8 cellular contexts compared by ENCODE assay signal in the genomic region with DNA sequence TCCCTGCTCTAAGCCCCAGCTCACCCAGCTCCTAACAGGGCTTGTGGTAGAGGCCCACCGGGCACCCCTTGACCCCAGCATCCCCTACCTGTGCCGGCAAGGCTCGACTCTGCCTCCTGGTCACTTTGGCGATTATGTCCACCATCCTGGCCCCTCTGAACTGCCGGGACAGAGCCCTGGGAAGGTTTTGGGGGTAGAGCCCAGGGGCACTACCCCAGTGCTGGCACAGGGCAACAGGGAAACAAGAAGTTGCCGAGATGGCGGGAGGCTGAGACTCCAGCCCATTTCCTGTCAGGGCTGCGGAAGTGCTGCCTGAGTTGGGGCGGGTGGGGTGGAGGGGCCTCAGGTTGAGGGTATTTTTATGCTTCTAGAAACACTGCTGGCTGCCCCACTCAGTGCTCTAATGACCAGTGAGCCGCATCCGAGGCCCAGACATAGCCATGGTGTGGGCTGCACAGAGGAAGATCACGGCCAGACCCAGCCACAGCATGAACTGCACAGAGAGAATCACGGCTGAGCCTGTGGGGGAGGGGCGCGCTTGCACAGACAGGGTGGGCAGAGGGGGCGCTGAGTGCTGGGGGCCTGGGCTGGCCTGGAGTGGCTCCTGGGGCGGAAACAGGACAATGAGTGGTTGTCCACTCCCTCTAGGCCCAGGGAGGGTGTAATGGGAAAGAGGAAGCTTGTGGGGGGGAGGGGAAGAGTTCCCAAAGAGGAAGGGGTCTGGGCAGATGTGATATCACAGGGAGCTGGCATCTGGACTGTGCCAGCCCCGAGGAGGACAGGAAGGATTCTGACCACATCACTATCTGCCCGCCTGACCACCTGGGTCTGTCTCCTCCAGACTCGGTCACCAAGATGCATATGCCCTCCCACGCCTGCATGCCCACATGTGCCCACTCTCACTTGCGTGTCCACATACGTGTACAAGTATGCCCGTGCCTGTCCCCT. TPM values are rescaled to one million over a fixed set of nuclear protein-coding genes. Genes with fewer than 3 reads are reported as not detected.
DNase-seq lines count a peak whose midpoint lies in the region; ATAC-seq and TF ChIP-seq lines count a peak whose summit lies in the region.
"Had no signal": no experiment of that assay in that cellular context is flagged by ENCODE, and none has a peak within 500 bp of the region (broad histone marks: within the 10 kb centered on the region; RNA-seq: fewer than 3 reads in every experiment).

No MANE protein-coding gene starts in this region.

- H3K4me1 ChIP-seq in esophagus squamous epithelium = peaks cover 33 to 97% (median 36%) of the 10 kb centered on the region in 3 donors

- H3K27me3 ChIP-seq in esophagus squamous epithelium = no peaks in the 10 kb centered on the region

- TF ChIP-seq POLR2A in esophagus squamous epithelium (IDR thresholded peaks at IDR 0.05) = no peak

- no peaks in the 10 kb centered on the region for H3K9me3 Mint-ChIP-seq in activated CD4-positive, alpha-beta T cell treated with anti-CD3 and anti-CD28 coated beads, Interleukin-2, amount 10 ng/mL, durations not matched to agents 24 days and 14 days

- no peaks in the 10 kb centered on the region for H3K27me3 Mint-ChIP-seq in activated CD4-positive, alpha-beta T cell treated with anti-CD3 and anti-CD28 coated beads, Interleukin-2, amount 10 ng/mL, durations not matched to agents 24 days and 14 days

- intact Hi-C loops in activated CD4-positive, alpha-beta T cell treated with anti-CD3 and anti-CD28 coated beads, Interleukin-2, amount 10 ng/mL, durations not matched to agents 24 days and 14 days (cut with micrococcal nuclease) = no loop called here
- intact Hi-C loops in esophagus squamous epithelium (cut with DNase I) = no loop called here

- ATAC-seq in HG03196 (IDR thresholded peaks at IDR 0.05; ENCODE audit: unreplicated experiment) (peak; percentile 53), GM21786 (IDR thresholded peaks at IDR 0.05; ENCODE audit: unreplicated experiment) (no peak), HG02852 (IDR thresholded peaks at IDR 0.05; ENCODE audit: unreplicated experiment) (no peak)
- ATAC-seq: left colon had no signal

- peak overlapping the region; percentile 71 to 82 (median 78) for H3K27ac ChIP-seq in esophagus squamous epithelium

- H3K4me3 ChIP-seq in esophagus squamous epithelium = peak overlapping the region; percentile 17 to 62 (median 39)

- H3K36me3 ChIP-seq in esophagus squamous epithelium = peaks cover 0 to 13% (median 3%) of the 10 kb centered on the region in 3 donors

- TF ChIP-seq CTCF in esophagus squamous epithelium (IDR thresholded peaks at IDR 0.05) = no peak

- H3K4me3 Mint-ChIP-seq in activated CD4-positive, alpha-beta T cell treated with anti-CD3 and anti-CD28 coated beads, Interleukin-2, amount 10 ng/mL, durations not matched to agents 24 days and 14 days = peak overlapping the region; percentile 99

- 63 to 77% methylated on average over 9 to 14 of the region's 24 CpGs for WGBS in esophagus squamous epithelium, 2 donors

- DNase-seq in activated CD4-positive, alpha-beta T cell treated with anti-CD3 and anti-CD28 coated beads, Interleukin-2, amount 10 ng/mL, durations not matched to agents 24 days and 14 days = peak; percentile 86
- DNase-seq in esophagus squamous epithelium (lab: John Stamatoyannopoulos, UW) (no peak), DMS79 (lab: John Stamatoyannopoulos, UW) (no peak)
- DNase-seq in stimulated activated CD4-positive, alpha-beta T cell treated with anti-CD3 and anti-CD28 coated beads, Interleukin-1b, Interleukin-23, amount 100 ng/mL, for 4 hours (ENCODE audit: low read depth in 2 of 2) = peak; percentile 41 to 62

- peak overlapping the region; percentile 97 for H3K27ac Mint-ChIP-seq in activated CD4-positive, alpha-beta T cell treated with anti-CD3 and anti-CD28 coated beads, Interleukin-2, amount 10 ng/mL, durations not matched to agents 24 days and 14 days

- H3K36me3 Mint-ChIP-seq in activated CD4-positive, alpha-beta T cell treated with anti-CD3 and anti-CD28 coated beads, Interleukin-2, amount 10 ng/mL, durations not matched to agents 24 days and 14 days (ENCODE audit: low read depth) = peaks cover 17% of the 10 kb centered on the region

- peaks cover 46% of the 10 kb centered on the region for H3K4me1 Mint-ChIP-seq in activated CD4-positive, alpha-beta T cell treated with anti-CD3 and anti-CD28 coated beads, Interleukin-2, amount 10 ng/mL, durations not matched to agents 24 days and 14 days

- H3K9me3 ChIP-seq in esophagus squamous epithelium = no peaks in the 10 kb centered on the region

RNA-seq across cellular contexts. Expression of gene ARHGAP27, which starts 22.3 kb away (rescaled TPM):
- total RNA-seq in activated CD4-positive, alpha-beta T cell treated with anti-CD3 and anti-CD28 coated beads, Interleukin-2, amount 10 ng/mL, durations not matched to agents 24 days and 14 days = 47.9 and 48.3 TPM in 2 replicates
- 100 to 1,000 TPM in 2 of 4 donors, 10 to 100 TPM in 2; 37.7 to 146 (median 103) TPM for total RNA-seq in esophagus squamous epithelium

Comparison
In these comparisons a context has a peak if more than half of its experiments do, and no peak if none do; other contexts are left out.
1. DNase-seq: peak in activated CD4-positive, alpha-beta T cell treated with anti-CD3 and anti-CD28 coated beads, Interleukin-2, amount 10 ng/mL, durations not matched to agents 24 days and 14 days (single experiment) and stimulated activated CD4-positive, alpha-beta T cell treated with anti-CD3 and anti-CD28 coated beads, Interleukin-1b, Interleukin-23, amount 100 ng/mL, for 4 hours (2 of 2); none in esophagus squamous epithelium (single experiment) and DMS79 (single experiment).